In the genomic region with DNA sequence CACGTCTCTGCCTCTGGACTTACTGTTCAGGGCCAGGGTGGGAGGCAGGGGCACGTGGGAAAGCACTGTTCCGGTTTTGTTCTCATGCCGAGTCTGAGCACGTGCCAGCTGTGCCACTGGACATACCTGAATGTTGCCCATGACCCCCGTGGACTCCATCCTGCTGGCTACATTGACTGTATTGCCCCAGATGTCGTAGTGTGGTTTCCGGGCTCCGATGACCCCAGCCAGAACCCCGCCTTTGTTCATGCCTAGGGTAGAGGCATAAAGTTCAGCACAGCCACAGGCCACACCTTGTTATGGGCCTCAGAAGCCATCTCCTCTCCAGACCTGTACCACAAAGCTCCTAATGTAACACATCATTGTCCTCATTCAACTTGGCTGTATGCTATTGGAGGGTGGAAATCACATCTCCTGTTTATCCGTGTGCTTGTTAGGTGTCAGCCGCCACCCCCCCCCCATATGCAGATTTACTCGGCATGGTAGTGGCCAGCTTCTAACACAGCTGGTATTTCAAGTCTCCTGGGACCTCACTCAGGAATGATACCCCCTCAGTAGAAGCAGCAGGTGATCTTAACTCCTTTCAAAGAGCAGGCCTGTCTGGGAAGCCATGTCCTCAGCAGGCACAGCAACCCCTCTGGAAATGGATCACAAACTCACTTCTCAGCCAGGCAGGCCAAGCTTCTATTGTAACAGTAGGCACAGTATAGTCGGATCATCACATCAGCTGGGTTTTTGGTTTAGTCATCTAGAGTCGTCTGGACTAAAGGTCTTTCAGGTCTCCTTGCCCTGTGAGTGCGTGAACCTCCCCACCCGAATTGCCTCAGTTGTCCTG, we compare ENCODE assay signal across 14 cellular contexts. TPM values are rescaled to one million over a fixed set of nuclear protein-coding genes. Genes with fewer than 3 reads are reported as not detected.
DNase-seq lines count a peak whose midpoint lies in the region; ATAC-seq and TF ChIP-seq lines count a peak whose summit lies in the region.
"Had no signal": no experiment of that assay in that cellular context is flagged by ENCODE, and none has a peak within 500 bp of the region (broad histone marks: within the 10 kb centered on the region; RNA-seq: fewer than 3 reads in every experiment).

No MANE protein-coding gene starts in this region.

- intact Hi-C loops in left ventricle myocardium superior (cut with micrococcal nuclease): no loop called here

- no peaks in the 10 kb centered on the region for H3K9me3 ChIP-seq in right atrium auricular region
- H3K9me3 ChIP-seq: psoas muscle, SJCRH30 had no signal

- H3K27me3 ChIP-seq in right atrium auricular region: no peaks in the 10 kb centered on the region
- H3K27me3 ChIP-seq: SJCRH30 had no signal

- no peak overlapping the region for H3K4me3 Mint-ChIP-seq in activated CD8-positive, alpha-beta memory T cell treated with anti-CD3 and anti-CD28 coated beads, Interleukin-2, amount 10 ng/mL, durations not matched to agents 7 days and 5 days

- H3K9me3 Mint-ChIP-seq in activated CD8-positive, alpha-beta memory T cell treated with anti-CD3 and anti-CD28 coated beads, Interleukin-2, amount 10 ng/mL, durations not matched to agents 7 days and 5 days (ENCODE audit: low read depth): no peaks in the 10 kb centered on the region

- peaks cover 10% of the 10 kb centered on the region for H3K36me3 ChIP-seq in right atrium auricular region

- no peak overlapping the region for H3K27ac Mint-ChIP-seq in activated CD8-positive, alpha-beta memory T cell treated with anti-CD3 and anti-CD28 coated beads, Interleukin-2, amount 10 ng/mL, durations not matched to agents 7 days and 5 days

- no peak for TF ChIP-seq CTCF in right atrium auricular region (IDR thresholded peaks at IDR 0.05)

- peaks cover 0 to 4% of the 10 kb centered on the region in 2 donors for H3K4me1 ChIP-seq in right atrium auricular region
- H3K4me1 ChIP-seq: psoas muscle, SJCRH30 had no signal

- ATAC-seq in left ventricle myocardium superior: no peak
- no peak for ATAC-seq in activated CD8-positive, alpha-beta memory T cell treated with anti-CD3 and anti-CD28 coated beads, Interleukin-2, amount 10 ng/mL, durations not matched to agents 7 days and 5 days
- no peak for ATAC-seq in GM18520 (IDR thresholded peaks at IDR 0.05; ENCODE audit: unreplicated experiment)
- ATAC-seq in HG03442 (IDR thresholded peaks at IDR 0.05; ENCODE audit: unreplicated experiment): no peak
- ATAC-seq: psoas muscle had no signal

- H3K27ac ChIP-seq in right atrium auricular region: no peak overlapping the region
- H3K27ac ChIP-seq: psoas muscle, SJCRH30 had no signal

- CTCF ChIA-PET in activated CD8-positive, alpha-beta memory T cell treated with anti-CD3 and anti-CD28 coated beads, Interleukin-2, amount 10 ng/mL, durations not matched to agents 7 days and 5 days (lab: Charles Lee): interaction anchor here (0.9 to 1.6 kb wide), 3 partner anchors 10 to 411 kb away, joined by 3 to 4 read pairs (median 4); no protein-coding TSS in a partner anchor

- DNase-seq in right atrium auricular region (ENCODE audit: low spot score): peak; percentile 55
- no peak for DNase-seq in left ventricle myocardium superior
- DNase-seq in activated CD8-positive, alpha-beta memory T cell treated with anti-CD3 and anti-CD28 coated beads, Interleukin-2, amount 10 ng/mL, durations not matched to agents 7 days and 5 days: peak; percentile 34
- peak; percentile 27 for DNase-seq in iPS-NIHi7 (ENCODE audit: extremely low spot score)
- peak; percentile 40 for DNase-seq in ureter (ENCODE audit: low spot score)
- no peak for DNase-seq in NCI-H526 treated with DMSO at 0.1 percent for 48 hours (lab: John Stamatoyannopoulos, UW)
- DNase-seq: cortex of kidney; DMS79 treated with DMSO at 0.1 percent for 48 hours; NCI-H1930; psoas muscle; stimulated activated CD4-positive, alpha-beta T cell treated with anti-CD3 and anti-CD28 coated beads, Interleukin-1b, Interleukin-23, amount 100 ng/mL, for 48 hours had no signal

- H3K27me3 Mint-ChIP-seq in activated CD8-positive, alpha-beta memory T cell treated with anti-CD3 and anti-CD28 coated beads, Interleukin-2, amount 10 ng/mL, durations not matched to agents 7 days and 5 days: no peaks in the 10 kb centered on the region

- peaks cover 65% of the 10 kb centered on the region for H3K36me3 Mint-ChIP-seq in activated CD8-positive, alpha-beta memory T cell treated with anti-CD3 and anti-CD28 coated beads, Interleukin-2, amount 10 ng/mL, durations not matched to agents 7 days and 5 days

- no peak overlapping the region for H3K4me3 ChIP-seq in right atrium auricular region
- H3K4me3 ChIP-seq: psoas muscle, SJCRH30 had no signal

- H3K4me1 Mint-ChIP-seq in activated CD8-positive, alpha-beta memory T cell treated with anti-CD3 and anti-CD28 coated beads, Interleukin-2, amount 10 ng/mL, durations not matched to agents 7 days and 5 days: peaks cover 8% of the 10 kb centered on the region

RNA-seq across cellular contexts. Expression of gene CENPO, which starts 27.6 kb away (rescaled TPM):
- total RNA-seq in right atrium auricular region (1 to 10 TPM; 1.2 to 1.7 TPM), left ventricle myocardium superior (2.2 TPM), ureter (7.7 TPM)
- total RNA-seq in activated CD8-positive, alpha-beta memory T cell treated with anti-CD3 and anti-CD28 coated beads, Interleukin-2, amount 10 ng/mL, durations not matched to agents 7 days and 5 days: 10 to 100 TPM; 55.4 to 57.4 TPM

RNA-seq across cellular contexts. Expression of gene PTRHD1, which starts 27.6 kb away (rescaled TPM):
- 10 to 100 TPM; 12.8 to 17.7 TPM for total RNA-seq in right atrium auricular region
- 28.2 TPM for total RNA-seq in left ventricle myocardium superior
- total RNA-seq in activated CD8-positive, alpha-beta memory T cell treated with anti-CD3 and anti-CD28 coated beads, Interleukin-2, amount 10 ng/mL, durations not matched to agents 7 days and 5 days: 10 to 100 TPM; 17.9 to 29.3 TPM
- total RNA-seq in ureter: 38.4 TPM

Comparison
In these comparisons a context has a peak if more than half of its experiments do, and no peak if none do; other contexts are left out.
1. DNase-seq: peak in right atrium auricular region (single experiment), activated CD8-positive, alpha-beta memory T cell treated with anti-CD3 and anti-CD28 coated beads, Interleukin-2, amount 10 ng/mL, durations not matched to agents 7 days and 5 days (single experiment), iPS-NIHi7 (single experiment) and ureter (single experiment); none in left ventricle myocardium superior (single experiment) and NCI-H526 treated with DMSO at 0.1 percent for 48 hours (single experiment).